Comparison of ENCODE assay signal across 10 cellular contexts in the genomic region with DNA sequence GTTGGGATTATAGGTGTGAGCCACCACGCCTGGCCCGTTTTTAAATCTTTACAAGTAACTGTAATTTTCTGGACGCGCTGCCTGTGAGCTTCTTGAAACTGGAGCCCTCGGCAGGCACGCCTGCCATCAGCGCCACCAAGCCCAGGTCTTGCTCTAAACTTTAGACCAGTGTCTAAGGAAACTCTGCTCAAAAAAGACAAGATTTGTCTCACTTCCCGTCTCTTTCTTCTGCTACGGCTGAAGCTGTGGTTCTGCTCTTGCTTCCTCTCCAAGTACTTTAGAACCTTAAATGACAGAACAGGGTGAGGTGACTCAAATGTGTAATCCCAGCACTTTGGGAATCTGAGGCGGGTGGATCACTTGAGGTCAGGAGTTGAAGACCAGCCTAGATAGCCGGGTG. TPM values are rescaled to one million over a fixed set of nuclear protein-coding genes. Genes with fewer than 3 reads are reported as not detected.
DNase-seq lines count a peak whose midpoint lies in the region; ATAC-seq lines count a peak whose summit lies in the region.
"Had no signal": no experiment of that assay in that cellular context is flagged by ENCODE, and none has a peak within 500 bp of the region (broad histone marks: within the 10 kb centered on the region; RNA-seq: fewer than 3 reads in every experiment).

No MANE protein-coding gene starts in this region.

- peaks cover 27% of the 10 kb centered on the region for H3K36me3 ChIP-seq in CD4-positive, alpha-beta memory T cell (ENCODE audit: insufficient read depth, low read length)
- H3K36me3 ChIP-seq in SK-N-MC (ENCODE audit: insufficient read depth, low read length), result peaks cover 40% of the 10 kb centered on the region
- peaks cover 8 to 24% (median 14%) of the 10 kb centered on the region in 3 experiments for H3K36me3 ChIP-seq in naive thymus-derived CD4-positive, alpha-beta T cell (ENCODE audit: control insufficient read depth in 2 of 3, insufficient read depth in 3 of 3, low read length in 3 of 3)

- H3K9ac ChIP-seq in SK-N-MC (ENCODE audit: insufficient read length), result no peak overlapping the region

- H3K4me3 Mint-ChIP-seq in CD4-positive, alpha-beta memory T cell, result peak overlapping the region; percentile 76 to 94 (median 86)
- H3K4me3 Mint-ChIP-seq in naive thymus-derived CD4-positive, alpha-beta T cell, result peak overlapping the region; percentile 80 to 96 (median 86)
- H3K4me3 Mint-ChIP-seq in stimulated activated memory B cell treated with anti-CD40 and anti-IgM and Interleukin-4, amounts not matched to agents 10 μg/mL and 1 μg/mL and 100 μg/mL, for 72 hours, result no peak overlapping the region

- H3K4me1 Mint-ChIP-seq in CD4-positive, alpha-beta memory T cell, result peaks cover 36 to 89% (median 57%) of the 10 kb centered on the region in 4 donors
- H3K4me1 Mint-ChIP-seq in naive thymus-derived CD4-positive, alpha-beta T cell, result peaks cover 40 to 81% (median 63%) of the 10 kb centered on the region in 7 donors
- peaks cover 26% of the 10 kb centered on the region for H3K4me1 Mint-ChIP-seq in stimulated activated memory B cell treated with anti-CD40 and anti-IgM and Interleukin-4, amounts not matched to agents 10 μg/mL and 1 μg/mL and 100 μg/mL, for 72 hours

- H3K27me3 ChIP-seq in CD4-positive, alpha-beta memory T cell (ENCODE audit: insufficient read depth, low read length), result no peaks in the 10 kb centered on the region
- no peaks in the 10 kb centered on the region for H3K27me3 ChIP-seq in naive thymus-derived CD4-positive, alpha-beta T cell (ENCODE audit: control insufficient read depth in 2 of 2, insufficient read depth in 2 of 2, low read length in 2 of 2)

- no peaks in the 10 kb centered on the region for H3K9me3 ChIP-seq in CD4-positive, alpha-beta memory T cell (ENCODE audit: control insufficient read depth in 1 of 2, low read length in 2 of 2)
- H3K9me3 ChIP-seq in SK-N-MC (ENCODE audit: low read depth, low read length), result no peaks in the 10 kb centered on the region
- no peaks in the 10 kb centered on the region for H3K9me3 ChIP-seq in naive thymus-derived CD4-positive, alpha-beta T cell (ENCODE audit: control insufficient read depth in 2 of 3, low read length in 3 of 3)

- peak; percentile 57 to 67 (median 61) for DNase-seq in CD4-positive, alpha-beta memory T cell
- no peak for DNase-seq in SK-N-MC (ENCODE audit: low read depth, low spot score)
- DNase-seq in activated naive CD4-positive, alpha-beta T cell treated with anti-CD3 and anti-CD28 coated beads, Interleukin-2, amount 50 U/mL, for 72 hours (ENCODE audit: low spot score in 2 of 2), result no peak
- DNase-seq in naive thymus-derived CD4-positive, alpha-beta T cell, result peak in 7 of 9 donors; percentile 64 to 78 (median 70)
- no peak for DNase-seq in NCI-H2107 (lab: John Stamatoyannopoulos, UW)
- DNase-seq in nucleus accumbens (lab: John Stamatoyannopoulos, UW), result no peak
- DNase-seq: NCI-H446 had no signal

- H3K4me3 ChIP-seq in CD4-positive, alpha-beta memory T cell (ENCODE audit: low read length in 2 of 2), result no peak overlapping the region
- no peak overlapping the region for H3K4me3 ChIP-seq in SK-N-MC
- H3K4me3 ChIP-seq in naive thymus-derived CD4-positive, alpha-beta T cell (ENCODE audit: low read length), result no peak overlapping the region

- H3K27me3 Mint-ChIP-seq in CD4-positive, alpha-beta memory T cell, result no peaks in the 10 kb centered on the region
- no peaks in the 10 kb centered on the region for H3K27me3 Mint-ChIP-seq in naive thymus-derived CD4-positive, alpha-beta T cell
- no peaks in the 10 kb centered on the region for H3K27me3 Mint-ChIP-seq in stimulated activated memory B cell treated with anti-CD40 and anti-IgM and Interleukin-4, amounts not matched to agents 10 μg/mL and 1 μg/mL and 100 μg/mL, for 72 hours

- peak in 1 of 2 donors; percentile 43 for ATAC-seq in activated naive CD4-positive, alpha-beta T cell treated with anti-CD3 and anti-CD28 coated beads, Interleukin-2, amount 50 U/mL, for 72 hours
- ATAC-seq in naive thymus-derived CD4-positive, alpha-beta T cell, result peak; percentile 53
- ATAC-seq in stimulated activated memory B cell treated with anti-CD40 and anti-IgM and Interleukin-4, amounts not matched to agents 10 μg/mL and 1 μg/mL and 100 μg/mL, for 72 hours, result no peak
- no peak for ATAC-seq in GM19324 (IDR thresholded peaks at IDR 0.05; ENCODE audit: low FRiP score, unreplicated experiment)

- H3K36me3 Mint-ChIP-seq in CD4-positive, alpha-beta memory T cell, result peaks cover 23 to 31% of the 10 kb centered on the region in 2 donors
- H3K36me3 Mint-ChIP-seq in activated naive CD4-positive, alpha-beta T cell treated with anti-CD3 and anti-CD28 coated beads, Interleukin-2, amount 50 U/mL, for 72 hours, result peaks cover 6 to 38% of the 10 kb centered on the region in 2 donors
- H3K36me3 Mint-ChIP-seq in naive thymus-derived CD4-positive, alpha-beta T cell, result peaks cover 10 to 46% (median 20%) of the 10 kb centered on the region in 5 donors
- peaks cover 29% of the 10 kb centered on the region for H3K36me3 Mint-ChIP-seq in stimulated activated memory B cell treated with anti-CD40 and anti-IgM and Interleukin-4, amounts not matched to agents 10 μg/mL and 1 μg/mL and 100 μg/mL, for 72 hours

- CTCF ChIA-PET in CD4-positive, alpha-beta memory T cell (lab: Charles Lee; ENCODE audit: partially characterized antibody), result interaction anchor here (1.2 to 10.1 kb wide), 5 partner anchors 12 to 127 kb away, joined by 3 to 299 read pairs (median 11); a partner anchor contains a TSS
- CTCF ChIA-PET in naive thymus-derived CD4-positive, alpha-beta T cell (lab: Charles Lee), result interaction anchor here (0.7 to 10.2 kb wide), 8 partner anchors 9 to 281 kb away, joined by 3 to 231 read pairs (median 8); no protein-coding TSS in a partner anchor

- peaks cover 0 to 3% (median 0%) of the 10 kb centered on the region in 8 donors for H3K9me3 Mint-ChIP-seq in CD4-positive, alpha-beta memory T cell
- H3K9me3 Mint-ChIP-seq in activated naive CD4-positive, alpha-beta T cell treated with anti-CD3 and anti-CD28 coated beads, Interleukin-2, amount 50 U/mL, for 72 hours, result no peaks in the 10 kb centered on the region
- no peaks in the 10 kb centered on the region for H3K9me3 Mint-ChIP-seq in naive thymus-derived CD4-positive, alpha-beta T cell
- no peaks in the 10 kb centered on the region for H3K9me3 Mint-ChIP-seq in stimulated activated memory B cell treated with anti-CD40 and anti-IgM and Interleukin-4, amounts not matched to agents 10 μg/mL and 1 μg/mL and 100 μg/mL, for 72 hours

- peaks cover 93% of the 10 kb centered on the region for H3K4me1 ChIP-seq in CD4-positive, alpha-beta memory T cell (ENCODE audit: insufficient read depth, low read length)
- H3K4me1 ChIP-seq in naive thymus-derived CD4-positive, alpha-beta T cell (ENCODE audit: control insufficient read depth in 2 of 2, insufficient read depth in 2 of 2, low read length in 2 of 2), result peaks cover 46 to 93% of the 10 kb centered on the region in 2 donors

- POLR2A ChIA-PET in CD4-positive, alpha-beta memory T cell (lab: Charles Lee; ENCODE audit: partially characterized antibody), result interaction anchor here (0.5 to 16.4 kb wide), 15 partner anchors 12 to 123 kb away, joined by 3 to 629 read pairs (median 5); a partner anchor contains a TSS
- POLR2A ChIA-PET in naive thymus-derived CD4-positive, alpha-beta T cell (lab: Charles Lee), result interaction anchor here (0.8 to 19.2 kb wide), 12 partner anchors 10 to 99 kb away, joined by 3 to 687 read pairs (median 10); a partner anchor contains a TSS

- H3K27ac Mint-ChIP-seq in CD4-positive, alpha-beta memory T cell, result peak overlapping the region; percentile 96 to 99 (median 98)
- peak overlapping the region; percentile 96 to 98 for H3K27ac Mint-ChIP-seq in activated naive CD4-positive, alpha-beta T cell treated with anti-CD3 and anti-CD28 coated beads, Interleukin-2, amount 50 U/mL, for 72 hours
- H3K27ac Mint-ChIP-seq in naive thymus-derived CD4-positive, alpha-beta T cell, result peak overlapping the region; percentile 93 to 100 (median 98)
- no peak overlapping the region for H3K27ac Mint-ChIP-seq in stimulated activated memory B cell treated with anti-CD40 and anti-IgM and Interleukin-4, amounts not matched to agents 10 μg/mL and 1 μg/mL and 100 μg/mL, for 72 hours

- H3K27ac ChIP-seq in CD4-positive, alpha-beta memory T cell (ENCODE audit: low read depth, low read length), result peak overlapping the region; percentile 34
- H3K27ac ChIP-seq in SK-N-MC, result peak overlapping the region; percentile 87
- peak overlapping the region; percentile 64 for H3K27ac ChIP-seq in naive thymus-derived CD4-positive, alpha-beta T cell (ENCODE audit: low read depth, low read length)
- H3K27ac ChIP-seq: VCaP had no signal

- intact Hi-C loops in CD4-positive, alpha-beta memory T cell (cut with micrococcal nuclease), result loop anchor here (1.0 kb wide), 1 partner anchor 18 kb away; no protein-coding TSS in a partner anchor
- intact Hi-C loops in naive thymus-derived CD4-positive, alpha-beta T cell (cut with micrococcal nuclease), result loop anchor here in 1 of 2 donors (1.0 to 2.0 kb wide), 2 partner anchors 16 to 18 kb away; no protein-coding TSS in a partner anchor

RNA-seq across cellular contexts. Expression of a gene that starts 24.9 kb away (rescaled TPM):
- total RNA-seq in CD4-positive, alpha-beta memory T cell, result 1 to 10 TPM; 2.4 to 2.5 TPM
- 1 to 10 TPM; 1.2 to 1.5 TPM for polyA plus RNA-seq in CD4-positive, alpha-beta memory T cell
- total RNA-seq in activated naive CD4-positive, alpha-beta T cell treated with anti-CD3 and anti-CD28 coated beads, Interleukin-2, amount 50 U/mL, for 72 hours, result 10 to 100 TPM in 1 of 2 donors, 1 to 10 TPM in 1; 5.4 to 13.0 TPM
- 10 to 100 TPM in 1 of 5 experiments, 1 to 10 TPM in 4; 1.9 to 14.5 (median 3.5) TPM for total RNA-seq in naive thymus-derived CD4-positive, alpha-beta T cell
- polyA plus RNA-seq in naive thymus-derived CD4-positive, alpha-beta T cell, result 10 to 100 TPM in 1 of 2 donors, 1 to 10 TPM in 1; 6.9 to 12.3 TPM

RNA-seq across cellular contexts. Expression of a gene that starts 27.6 kb away (rescaled TPM):
- total RNA-seq in CD4-positive, alpha-beta memory T cell, result 100 to 1,000 TPM; 177 to 191 TPM
- 100 to 1,000 TPM; 650 to 674 TPM for polyA plus RNA-seq in CD4-positive, alpha-beta memory T cell
- total RNA-seq in activated naive CD4-positive, alpha-beta T cell treated with anti-CD3 and anti-CD28 coated beads, Interleukin-2, amount 50 U/mL, for 72 hours, result 10 to 100 TPM; 90.7 to 96.1 TPM
- 100 to 1,000 TPM; 222 to 267 (median 228) TPM for total RNA-seq in naive thymus-derived CD4-positive, alpha-beta T cell
- 1,000 to 10,000 TPM in 1 of 2 donors, 100 to 1,000 TPM in 1; 933 to 1,232 TPM for polyA plus RNA-seq in naive thymus-derived CD4-positive, alpha-beta T cell

RNA-seq across cellular contexts. Expression of a gene that starts 28.4 kb away (rescaled TPM):
- total RNA-seq in CD4-positive, alpha-beta memory T cell, result 1 to 10 TPM; 1.0 to 1.7 TPM
- under 1 TPM in 1 of 2 donors, not detected in 1; 0.34 TPM for polyA plus RNA-seq in CD4-positive, alpha-beta memory T cell
- 10 to 100 TPM in 1 of 2 donors, 1 to 10 TPM in 1; 2.3 to 10.8 TPM for total RNA-seq in activated naive CD4-positive, alpha-beta T cell treated with anti-CD3 and anti-CD28 coated beads, Interleukin-2, amount 50 U/mL, for 72 hours
- total RNA-seq in naive thymus-derived CD4-positive, alpha-beta T cell, result 1 to 10 TPM in 2 of 5 experiments, under 1 TPM in 3; 0.44 to 2.9 (median 0.58) TPM
- polyA plus RNA-seq in naive thymus-derived CD4-positive, alpha-beta T cell, result under 1 TPM in 1 of 2 donors, not detected in 1; 0.30 TPM

RNA-seq across cellular contexts. Expression of a gene that starts 38.2 kb away (rescaled TPM):
- 10 to 100 TPM; 64.6 to 65.1 TPM for total RNA-seq in CD4-positive, alpha-beta memory T cell
- polyA plus RNA-seq in CD4-positive, alpha-beta memory T cell, result 1 to 10 TPM in 1 of 2 donors, not detected in 1; 1.2 TPM
- total RNA-seq in activated naive CD4-positive, alpha-beta T cell treated with anti-CD3 and anti-CD28 coated beads, Interleukin-2, amount 50 U/mL, for 72 hours, result 10 to 100 TPM; 28.9 to 32.9 TPM
- total RNA-seq in naive thymus-derived CD4-positive, alpha-beta T cell, result 10 to 100 TPM; 45.6 to 69.4 (median 60.0) TPM
- polyA plus RNA-seq in naive thymus-derived CD4-positive, alpha-beta T cell, result under 1 TPM; 0.25 to 0.74 TPM

RNA-seq across cellular contexts. Expression of a gene that starts 40.3 kb away (rescaled TPM):
- 10 to 100 TPM; 21.9 to 25.8 TPM for total RNA-seq in CD4-positive, alpha-beta memory T cell
- polyA plus RNA-seq in CD4-positive, alpha-beta memory T cell, result 10 to 100 TPM; 40.2 to 42.5 TPM
- total RNA-seq in activated naive CD4-positive, alpha-beta T cell treated with anti-CD3 and anti-CD28 coated beads, Interleukin-2, amount 50 U/mL, for 72 hours, result 10 to 100 TPM; 17.5 to 18.1 TPM
- 100 to 1,000 TPM in 1 of 5 experiments, 10 to 100 TPM in 3, 1 to 10 TPM in 1; 8.2 to 177 (median 47.5) TPM for total RNA-seq in naive thymus-derived CD4-positive, alpha-beta T cell
- 100 to 1,000 TPM; 117 to 129 TPM for polyA plus RNA-seq in naive thymus-derived CD4-positive, alpha-beta T cell

Comparison
In these comparisons a context has a peak if more than half of its experiments do, and no peak if none do; other contexts are left out.
1. DNase-seq: peak in CD4-positive, alpha-beta memory T cell (5 of 5) and naive thymus-derived CD4-positive, alpha-beta T cell (7 of 9); none in SK-N-MC (single experiment), activated naive CD4-positive, alpha-beta T cell treated with anti-CD3 and anti-CD28 coated beads, Interleukin-2, amount 50 U/mL, for 72 hours (0 of 2), NCI-H2107 (single experiment) and nucleus accumbens (0 of 56).
2. H3K27ac ChIP-seq: peak in every context shown above with its lines; median percentile 87 in SK-N-MC; 64 in naive thymus-derived CD4-positive, alpha-beta T cell; 34 in CD4-positive, alpha-beta memory T cell.